ENCODE assay signal across 1 cellular context in the genomic region with DNA sequence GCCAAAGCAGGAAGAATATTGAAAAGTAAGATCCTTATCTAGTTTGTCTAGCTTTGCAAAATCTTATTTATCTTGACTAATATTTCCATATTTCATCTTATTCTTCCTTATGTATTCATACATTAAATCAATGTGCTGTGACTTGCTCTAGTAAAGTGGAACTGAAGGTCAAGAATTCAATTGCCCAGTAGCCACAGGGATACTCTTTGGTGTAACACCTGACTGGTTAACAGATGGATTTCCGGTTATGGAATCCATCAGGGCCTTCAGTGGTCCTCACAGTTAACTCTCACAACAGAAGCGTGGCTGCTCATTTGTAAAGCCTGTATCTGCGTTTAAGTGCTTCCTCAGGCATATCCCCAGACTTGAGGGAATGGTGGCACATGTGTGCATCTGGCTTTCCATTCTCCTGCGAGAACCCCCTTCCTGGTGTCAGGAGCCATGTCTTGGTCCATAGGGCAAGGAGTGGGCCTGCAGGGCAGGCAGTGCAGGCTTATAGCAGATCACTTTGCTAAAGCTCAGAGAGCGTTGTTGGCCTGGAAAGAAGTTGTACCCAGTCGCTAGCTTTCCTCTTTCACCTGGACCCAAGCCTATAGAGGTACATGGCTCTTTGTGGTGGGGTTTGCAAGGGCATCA.
TF ChIP-seq lines count a peak whose summit lies in the region.

No MANE protein-coding gene starts in this region.

TF ChIP-seq in K562, 482 proteins besides CTCF, POLR2A, EP300 and RAD21 (continued from another document):
- TF ChIP-seq, protein P1, sequence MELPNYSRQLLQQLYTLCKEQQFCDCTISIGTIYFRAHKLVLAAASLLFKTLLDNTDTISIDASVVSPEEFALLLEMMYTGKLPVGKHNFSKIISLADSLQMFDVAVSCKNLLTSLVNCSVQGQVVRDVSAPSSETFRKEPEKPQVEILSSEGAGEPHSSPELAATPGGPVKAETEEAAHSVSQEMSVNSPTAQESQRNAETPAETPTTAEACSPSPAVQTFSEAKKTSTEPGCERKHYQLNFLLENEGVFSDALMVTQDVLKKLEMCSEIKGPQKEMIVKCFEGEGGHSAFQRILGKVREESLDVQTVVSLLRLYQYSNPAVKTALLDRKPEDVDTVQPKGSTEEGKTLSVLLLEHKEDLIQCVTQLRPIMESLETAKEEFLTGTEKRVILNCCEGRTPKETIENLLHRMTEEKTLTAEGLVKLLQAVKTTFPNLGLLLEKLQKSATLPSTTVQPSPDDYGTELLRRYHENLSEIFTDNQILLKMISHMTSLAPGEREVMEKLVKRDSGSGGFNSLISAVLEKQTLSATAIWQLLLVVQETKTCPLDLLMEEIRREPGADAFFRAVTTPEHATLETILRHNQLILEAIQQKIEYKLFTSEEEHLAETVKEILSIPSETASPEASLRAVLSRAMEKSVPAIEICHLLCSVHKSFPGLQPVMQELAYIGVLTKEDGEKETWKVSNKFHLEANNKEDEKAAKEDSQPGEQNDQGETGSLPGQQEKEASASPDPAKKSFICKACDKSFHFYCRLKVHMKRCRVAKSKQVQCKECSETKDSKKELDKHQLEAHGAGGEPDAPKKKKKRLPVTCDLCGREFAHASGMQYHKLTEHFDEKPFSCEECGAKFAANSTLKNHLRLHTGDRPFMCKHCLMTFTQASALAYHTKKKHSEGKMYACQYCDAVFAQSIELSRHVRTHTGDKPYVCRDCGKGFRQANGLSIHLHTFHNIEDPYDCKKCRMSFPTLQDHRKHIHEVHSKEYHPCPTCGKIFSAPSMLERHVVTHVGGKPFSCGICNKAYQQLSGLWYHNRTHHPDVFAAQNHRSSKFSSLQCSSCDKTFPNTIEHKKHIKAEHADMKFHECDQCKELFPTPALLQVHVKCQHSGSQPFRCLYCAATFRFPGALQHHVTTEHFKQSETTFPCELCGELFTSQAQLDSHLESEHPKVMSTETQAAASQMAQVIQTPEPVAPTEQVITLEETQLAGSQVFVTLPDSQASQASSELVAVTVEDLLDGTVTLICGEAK (IDR thresholded peaks at IDR 0.05), result peak; percentile 63
- TF ChIP-seq, protein P1 (CRISPR knock-in tag; IDR thresholded peaks at IDR 0.05), result no peak
- TF ChIP-seq ZNF253 (CRISPR knock-in tag; conservative IDR thresholded peaks at IDR 0.05) (no peak), ZNF76 (CRISPR knock-in tag; IDR thresholded peaks at IDR 0.05; ENCODE audit: borderline replicate concordance) (no peak), HMG20A (CRISPR knock-in tag; conservative IDR thresholded peaks at IDR 0.05) (no peak)
